22 cellular contexts compared by ENCODE assay signal in the genomic region with DNA sequence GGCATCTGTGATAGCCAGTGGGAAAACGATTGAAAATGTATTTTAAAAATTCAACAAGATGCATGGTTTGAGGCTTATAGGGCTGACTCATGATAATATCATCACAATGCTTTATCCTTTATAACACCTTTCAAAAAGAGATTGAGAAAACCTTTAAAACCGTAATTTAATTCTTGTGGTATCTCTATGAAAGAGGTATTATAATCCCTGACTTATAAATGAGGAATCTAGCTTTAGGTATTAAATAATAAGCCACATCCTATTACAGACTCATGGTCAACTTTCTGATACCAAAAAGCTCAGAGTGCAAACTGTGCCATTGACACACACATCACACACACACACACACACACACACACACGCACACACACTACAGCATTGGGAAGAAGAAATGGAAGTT.
DNase-seq lines count a peak whose midpoint lies in the region; ATAC-seq, FAIRE-seq and TF ChIP-seq lines count a peak whose summit lies in the region.
"Had no signal": no experiment of that assay in that cellular context is flagged by ENCODE, and none has a peak within 500 bp of the region (broad histone marks: within the 10 kb centered on the region; RNA-seq: fewer than 3 reads in every experiment).

No MANE protein-coding gene starts in this region.

- no peaks in the 10 kb centered on the region for H4K20me1 ChIP-seq in mammary epithelial cell (ENCODE audit: insufficient read depth, low read length)
- H4K20me1 ChIP-seq: BLaER1 treated with 17β-estradiol and CSF1 and Interleukin-3, amounts not matched to agents 10 nM and 100 nM had no signal

- ATAC-seq in foreskin keratinocyte (peak; percentile 23), GM19452 (IDR thresholded peaks at IDR 0.05; ENCODE audit: unreplicated experiment) (no peak)
- ATAC-seq: A549; CD8-positive, alpha-beta T cell; GM12878 had no signal

- no TSS peak for BruUV-seq in mammary epithelial cell (replicated peaks; lab: Mats Ljungman, UMichigan)
- BruUV-seq in MCF 10A (replicated peaks; lab: Mats Ljungman, UMichigan): no TSS peak

- no peak overlapping the region for H3K27ac Mint-ChIP-seq in MCF 10A (ENCODE audit: low read depth, unreplicated experiment)
- H3K27ac Mint-ChIP-seq: B cell; CD4-positive, alpha-beta T cell; CD8-positive, alpha-beta T cell had no signal

- no peak overlapping the region for H3K4me3 Mint-ChIP-seq in MCF 10A (ENCODE audit: unreplicated experiment)
- H3K4me3 Mint-ChIP-seq: B cell; CD4-positive, alpha-beta T cell; CD8-positive, alpha-beta T cell had no signal

- H3K9ac ChIP-seq in mammary epithelial cell (ENCODE audit: insufficient read depth, low read length): no peak overlapping the region
- H3K9ac ChIP-seq: BLaER1 treated with 17β-estradiol and CSF1 and Interleukin-3, amounts not matched to agents 10 nM and 100 nM had no signal

- H3K36me3 ChIP-seq in mammary epithelial cell (ENCODE audit: insufficient read depth, low read length): no peaks in the 10 kb centered on the region
- H3K36me3 ChIP-seq in bronchial epithelial cell (ENCODE audit: control insufficient read depth, insufficient read depth, low read length): no peaks in the 10 kb centered on the region
- H3K36me3 ChIP-seq: BLaER1 treated with 17β-estradiol and CSF1 and Interleukin-3, amounts not matched to agents 10 nM and 100 nM had no signal

- dilution Hi-C loops in mammary epithelial cell (cut with HindIII; ENCODE audit: low sequenced_read_pairs): no loop called here

- WGBS in mammary epithelial cell (ENCODE audit: low coverage, missing lambda C conversion rate): 58% methylated on average over 3 of the region's 3 CpGs

- DNase-seq in mammary epithelial cell (peak; percentile 42), MCF 10A (ENCODE audit: unreplicated experiment) (no peak), bronchial epithelial cell (ENCODE audit: low read depth) (peak; percentile 8), foreskin keratinocyte (peak; percentile 53 to 71), NCI-H2227 treated with DMSO at 0.1 percent for 48 hours (lab: John Stamatoyannopoulos, UW) (no peak), NCI-H2196 (lab: John Stamatoyannopoulos, UW; ENCODE audit: unreplicated experiment) (no peak)
- DNase-seq: AML-193; Caco-2; Calu3; CD4-positive, alpha-beta T cell; CD8-positive, alpha-beta T cell; DMS79 treated with DMSO at 0.1 percent for 48 hours; GDM1 had no signal

- H3K4me3 ChIP-seq in mammary epithelial cell (replicated peaks in 1 of 3; ENCODE audit: insufficient read depth in 1 of 3, low read depth in 2 of 3, low read length in 3 of 3) (no peak overlapping the region), bronchial epithelial cell (ENCODE audit: low read depth, low read length) (no peak overlapping the region)
- H3K4me3 ChIP-seq: A549; BLaER1 treated with 17β-estradiol and CSF1 and Interleukin-3, amounts not matched to agents 10 nM and 100 nM; GM12878 had no signal

- TF ChIP-seq CTCF in mammary epithelial cell (conservative IDR thresholded peaks at IDR 0.05 in 1 of 2, IDR thresholded peaks at IDR 0.05 in 1 of 2; ENCODE audit: extremely low read depth in 1 of 2, insufficient read depth in 1 of 2, low read depth in 1 of 2, low read length in 2 of 2): no peak
- TF ChIP-seq CTCF in MCF 10A (IDR thresholded peaks at IDR 0.05; ENCODE audit: unreplicated experiment): no peak
- no peak for TF ChIP-seq CTCF in bronchial epithelial cell (IDR thresholded peaks at IDR 0.05; ENCODE audit: insufficient read depth, low read length, severe bottlenecking)
- TF ChIP-seq CTCF in foreskin keratinocyte (conservative IDR thresholded peaks at IDR 0.05): no peak

- intact Hi-C loops in mammary epithelial cell (cut with micrococcal nuclease) (no loop called here), MCF 10A (cut with micrococcal nuclease) (loop anchor here (5.0 kb wide), 1 partner anchor 513 kb away; no protein-coding TSS in a partner anchor)

- peaks cover 5% of the 10 kb centered on the region for H3K4me1 Mint-ChIP-seq in MCF 10A (ENCODE audit: insufficient read depth, unreplicated experiment)

- H2AFZ ChIP-seq in mammary epithelial cell (ENCODE audit: low read depth, low read length): no peak overlapping the region

- no peaks in the 10 kb centered on the region for H3K36me3 Mint-ChIP-seq in MCF 10A (ENCODE audit: insufficient read depth, unreplicated experiment)
- H3K36me3 Mint-ChIP-seq: CD8-positive, alpha-beta T cell had no signal

- no peak overlapping the region for H3K4me2 ChIP-seq in mammary epithelial cell (ENCODE audit: insufficient read depth, low read depth, low read length)
- H3K4me2 ChIP-seq: A549; BLaER1 treated with 17β-estradiol and CSF1 and Interleukin-3, amounts not matched to agents 10 nM and 100 nM had no signal

- POLR2A ChIA-PET in MCF 10A (lab: Yijun Ruan, JAX): no interaction called here

- no peaks in the 10 kb centered on the region for H3K9me3 Mint-ChIP-seq in MCF 10A (ENCODE audit: unreplicated experiment)
- H3K9me3 Mint-ChIP-seq: CD4-positive, alpha-beta T cell; CD8-positive, alpha-beta T cell had no signal

- in situ Hi-C loops in mammary epithelial cell (cut with MboI; ENCODE audit: low sequenced_read_pairs in 2 of 2): no loop called here

- no peak for FAIRE-seq in bronchial epithelial cell (lab: Jason Lieb, UNC)
- FAIRE-seq: A549, D721Med, GM12878, GM18507 had no signal

- H3K79me2 ChIP-seq in mammary epithelial cell (ENCODE audit: insufficient read depth, low read length): no peaks in the 10 kb centered on the region

- H3K27ac ChIP-seq in mammary epithelial cell (ENCODE audit: insufficient read depth, low read depth, low read length): no peak overlapping the region
- H3K27ac ChIP-seq in foreskin keratinocyte: no peak overlapping the region
- H3K27ac ChIP-seq: 22Rv1; A549; BLaER1 treated with 17β-estradiol and CSF1 and Interleukin-3, amounts not matched to agents 10 nM and 100 nM; C4-2B had no signal

- H3K9me3 ChIP-seq in mammary epithelial cell (replicated peaks; ENCODE audit: insufficient read depth, low read length): no peaks in the 10 kb centered on the region
- H3K9me3 ChIP-seq: A549; BLaER1 treated with 17β-estradiol and CSF1 and Interleukin-3, amounts not matched to agents 10 nM and 100 nM; Caco-2 had no signal

- peaks cover 45% of the 10 kb centered on the region for H3K27me3 Mint-ChIP-seq in MCF 10A (ENCODE audit: insufficient read depth, unreplicated experiment)

- no peaks in the 10 kb centered on the region for H3K27me3 ChIP-seq in mammary epithelial cell (ENCODE audit: insufficient read depth, low read length)
- peaks cover 2% of the 10 kb centered on the region for H3K27me3 ChIP-seq in bronchial epithelial cell (ENCODE audit: control insufficient read depth, insufficient read depth, low read length)
- peaks cover 53% of the 10 kb centered on the region for H3K27me3 ChIP-seq in foreskin keratinocyte
- H3K27me3 ChIP-seq: BLaER1 treated with 17β-estradiol and CSF1 and Interleukin-3, amounts not matched to agents 10 nM and 100 nM had no signal

- H3K4me1 ChIP-seq in mammary epithelial cell (ENCODE audit: insufficient read depth, low read length): no peaks in the 10 kb centered on the region
- H3K4me1 ChIP-seq in foreskin keratinocyte: no peaks in the 10 kb centered on the region
- H3K4me1 ChIP-seq: A549; BLaER1 treated with 17β-estradiol and CSF1 and Interleukin-3, amounts not matched to agents 10 nM and 100 nM; Caco-2 had no signal

- CTCF ChIA-PET in mammary epithelial cell (lab: Charles Lee; ENCODE audit: low non-redundant PET) (no interaction called here), MCF 10A (lab: Yijun Ruan, JAX) (no interaction called here)

Comparison
In these comparisons a context has a peak if more than half of its experiments do, and no peak if none do; other contexts are left out.
1. DNase-seq: peak in mammary epithelial cell (single experiment), bronchial epithelial cell (single experiment) and foreskin keratinocyte (2 of 2); none in MCF 10A (single experiment), NCI-H2227 treated with DMSO at 0.1 percent for 48 hours (single experiment) and NCI-H2196 (single experiment).